Comparison of ENCODE assay signal across 11 cellular contexts in the genomic region with DNA sequence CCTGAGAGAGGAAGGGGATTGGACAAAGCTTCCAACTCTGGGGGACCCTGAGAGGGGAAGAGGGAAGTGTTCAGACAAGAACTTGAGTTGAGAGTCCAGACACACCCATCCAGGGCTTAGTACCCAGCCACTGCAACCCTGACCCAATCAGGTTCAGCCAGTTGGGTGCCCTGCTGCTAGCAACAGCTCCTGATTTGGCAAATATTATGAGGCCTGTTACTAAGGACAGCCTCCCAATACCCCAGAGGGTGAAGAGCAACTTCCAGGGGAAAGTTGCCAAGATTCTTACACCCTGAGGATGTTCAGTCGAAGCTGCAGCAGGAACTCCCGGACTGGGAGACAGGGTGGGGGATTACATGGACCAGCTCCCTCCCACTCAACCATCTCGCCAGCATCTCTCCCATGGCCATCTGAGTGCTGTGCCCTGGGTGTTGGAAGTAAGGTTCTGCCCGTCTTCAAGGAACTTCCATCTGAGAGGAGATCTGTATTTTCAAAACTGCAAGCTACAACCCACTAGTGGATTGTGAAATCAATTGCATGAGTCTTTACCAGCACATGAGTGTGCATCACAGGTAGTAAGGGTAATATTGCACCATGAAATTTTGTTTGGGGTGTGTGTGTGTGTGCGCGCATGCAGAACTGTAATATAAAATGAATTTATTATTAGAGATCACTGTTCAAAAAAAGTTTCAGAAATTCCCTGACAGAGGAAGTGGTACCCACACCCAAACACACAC. TPM values are rescaled to one million over a fixed set of nuclear protein-coding genes. Genes with fewer than 3 reads are reported as not detected.
A peak's percentile ranks its signal among the peaks of the same experiment; 100 is the strongest.
DNase-seq lines count a peak whose midpoint lies in the region; FAIRE-seq and TF ChIP-seq lines count a peak whose summit lies in the region.
"Had no signal": no experiment of that assay in that cellular context is flagged by ENCODE, and none has a peak within 500 bp of the region (broad histone marks: within the 10 kb centered on the region; RNA-seq: fewer than 3 reads in every experiment).

No MANE protein-coding gene starts in this region.

- in situ Hi-C loops in T47D (cut with HindIII; ENCODE audit: low pct_unique_long_range_greater_than_20kb, low sequenced_read_pairs), result no loop called here

- H2AFZ ChIP-seq in keratinocyte (ENCODE audit: control insufficient read depth, low read length), result peak overlapping the region; percentile 35

- H3K4me3 ChIP-seq in A673 (ENCODE audit: low read depth, low read length, poor library complexity, severe bottlenecking) (no peak overlapping the region), keratinocyte (ENCODE audit: control insufficient read depth in 2 of 3, extremely low read depth in 1 of 3, insufficient read depth in 2 of 3, low read depth in 1 of 3, low read length in 3 of 3) (peak overlapping the region in 2 of 3 experiments; percentile 14 to 16)
- H3K4me3 ChIP-seq: transverse colon had no signal

- H3K27ac ChIP-seq in A673 (ENCODE audit: low read depth, low read length, poor library complexity, severe bottlenecking), result no peak overlapping the region
- H3K27ac ChIP-seq in keratinocyte (ENCODE audit: control insufficient read depth, insufficient read depth, low read length), result peak overlapping the region; percentile 93
- H3K27ac ChIP-seq: transverse colon had no signal

- no peaks in the 10 kb centered on the region for H4K20me1 ChIP-seq in keratinocyte (ENCODE audit: control insufficient read depth, extremely low read depth, insufficient read depth, low read length)

- peaks cover 2% of the 10 kb centered on the region for H3K27me3 Mint-ChIP-seq in activated T-helper 2 cell treated with anti-CD3 and anti-CD28 coated beads, Interferon-gamma antibody, Interleukin-2, Interleukin-4, amounts not matched to agents 10 μg/mL and 5 μg/mL and 100 μg/mL, durations not matched to agents 14 hours and 24 hours and 36 hours (ENCODE audit: low read depth)

- H3K27me3 ChIP-seq in A673 (replicated peaks; ENCODE audit: insufficient read depth, low read depth, low read length, poor library complexity), result no peaks in the 10 kb centered on the region
- no peaks in the 10 kb centered on the region for H3K27me3 ChIP-seq in keratinocyte (ENCODE audit: control insufficient read depth, extremely low read depth, insufficient read depth, low read length)
- H3K27me3 ChIP-seq: transverse colon had no signal

- no peak overlapping the region for H3K27ac Mint-ChIP-seq in activated T-helper 2 cell treated with anti-CD3 and anti-CD28 coated beads, Interferon-gamma antibody, Interleukin-2, Interleukin-4, amounts not matched to agents 10 μg/mL and 5 μg/mL and 100 μg/mL, durations not matched to agents 14 hours and 24 hours and 36 hours
- H3K27ac Mint-ChIP-seq: activated naive CD8-positive, alpha-beta T cell treated with anti-CD3 and anti-CD28 coated beads, Interleukin-2, amount 10 ng/mL, durations not matched to agents 7 days and 5 days had no signal

- peak overlapping the region; percentile 66 for H3K9ac ChIP-seq in keratinocyte (ENCODE audit: control insufficient read depth, extremely low read depth, insufficient read depth, low read length)

- no peak for TF ChIP-seq CTCF in A673 (conservative IDR thresholded peaks at IDR 0.05; ENCODE audit: low read depth, low read length)
- no peak for TF ChIP-seq CTCF in keratinocyte (optimal IDR thresholded peaks at IDR 0.05 in 1 of 3, IDR thresholded peaks at IDR 0.05 in 1 of 3, conservative IDR thresholded peaks at IDR 0.05 in 1 of 3; ENCODE audit: extremely low read depth in 1 of 3, insufficient read depth in 2 of 3, low read length in 3 of 3)

- H3K4me1 ChIP-seq in A673 (ENCODE audit: insufficient read depth, low read length, poor library complexity, severe bottlenecking) (no peaks in the 10 kb centered on the region), keratinocyte (ENCODE audit: control insufficient read depth, extremely low read depth, insufficient read depth, low read length) (peaks cover 50% of the 10 kb centered on the region)
- H3K4me1 ChIP-seq: transverse colon had no signal

- H3K79me2 ChIP-seq in keratinocyte (ENCODE audit: control insufficient read depth, insufficient read depth, low read length), result no peaks in the 10 kb centered on the region

- no peaks in the 10 kb centered on the region for H3K4me1 Mint-ChIP-seq in activated T-helper 2 cell treated with anti-CD3 and anti-CD28 coated beads, Interferon-gamma antibody, Interleukin-2, Interleukin-4, amounts not matched to agents 10 μg/mL and 5 μg/mL and 100 μg/mL, durations not matched to agents 14 hours and 24 hours and 36 hours (ENCODE audit: low read depth)

- peak overlapping the region; percentile 64 for H3K4me2 ChIP-seq in keratinocyte (ENCODE audit: control insufficient read depth, extremely low read depth, insufficient read depth, low read depth, low read length)

- H3K9me3 Mint-ChIP-seq in activated T-helper 2 cell treated with anti-CD3 and anti-CD28 coated beads, Interferon-gamma antibody, Interleukin-2, Interleukin-4, amounts not matched to agents 10 μg/mL and 5 μg/mL and 100 μg/mL, durations not matched to agents 14 hours and 24 hours and 36 hours, result no peaks in the 10 kb centered on the region

- no peaks in the 10 kb centered on the region for H3K9me3 ChIP-seq in A673 (ENCODE audit: low read depth, low read length, poor library complexity, severe bottlenecking)
- no peaks in the 10 kb centered on the region for H3K9me3 ChIP-seq in keratinocyte (ENCODE audit: control insufficient read depth, low read depth, low read length)
- H3K9me3 ChIP-seq: transverse colon had no signal

- peak; percentile 99 for FAIRE-seq in keratinocyte (lab: Jason Lieb, UNC)

- intact Hi-C loops in A673 (cut with micrococcal nuclease; ENCODE audit: unreplicated experiment), result no loop called here
- intact Hi-C loops in activated T-helper 2 cell treated with anti-CD3 and anti-CD28 coated beads, Interferon-gamma antibody, Interleukin-2, Interleukin-4, amounts not matched to agents 10 μg/mL and 5 μg/mL and 100 μg/mL, durations not matched to agents 14 hours and 24 hours and 36 hours (cut with micrococcal nuclease), result no loop called here

- H3K36me3 ChIP-seq in A673 (ENCODE audit: insufficient read depth, low read length, poor library complexity, severe bottlenecking), result no peaks in the 10 kb centered on the region
- H3K36me3 ChIP-seq in keratinocyte (ENCODE audit: control insufficient read depth in 2 of 2, extremely low read depth in 1 of 2, insufficient read depth in 2 of 2, low read length in 2 of 2), result no peaks in the 10 kb centered on the region
- H3K36me3 ChIP-seq: transverse colon had no signal

- no peak overlapping the region for H3K4me3 Mint-ChIP-seq in activated T-helper 2 cell treated with anti-CD3 and anti-CD28 coated beads, Interferon-gamma antibody, Interleukin-2, Interleukin-4, amounts not matched to agents 10 μg/mL and 5 μg/mL and 100 μg/mL, durations not matched to agents 14 hours and 24 hours and 36 hours (ENCODE audit: low read depth)
- H3K4me3 Mint-ChIP-seq: activated naive CD8-positive, alpha-beta T cell treated with anti-CD3 and anti-CD28 coated beads, Interleukin-2, amount 10 ng/mL, durations not matched to agents 7 days and 5 days had no signal

- no peaks in the 10 kb centered on the region for H3K36me3 Mint-ChIP-seq in activated T-helper 2 cell treated with anti-CD3 and anti-CD28 coated beads, Interferon-gamma antibody, Interleukin-2, Interleukin-4, amounts not matched to agents 10 μg/mL and 5 μg/mL and 100 μg/mL, durations not matched to agents 14 hours and 24 hours and 36 hours (ENCODE audit: low read depth)
- H3K36me3 Mint-ChIP-seq: activated naive CD8-positive, alpha-beta T cell treated with anti-CD3 and anti-CD28 coated beads, Interleukin-2, amount 10 ng/mL, durations not matched to agents 7 days and 5 days had no signal

- peak; percentile 50 for DNase-seq in A673 (ENCODE audit: low spot score)
- DNase-seq in HT1080 (ENCODE audit: low read depth), result peak; percentile 44
- DNase-seq in T47D (ENCODE audit: low read depth in 1 of 2, low spot score in 1 of 2), result peak; percentile 90 to 95
- no peak for DNase-seq in keratinocyte (ENCODE audit: low read depth, low spot score)
- no peak for DNase-seq in NCI-H524 treated with DMSO at 0.1 percent for 48 hours (lab: John Stamatoyannopoulos, UW)
- DNase-seq in stimulated activated CD8-positive, alpha-beta memory T cell treated with anti-CD3 and anti-CD28 coated beads, Interleukin-4, amount 100 ng/mL, for 48 hours, result no peak
- no peak for DNase-seq in activated T-helper 2 cell treated with anti-CD3 and anti-CD28 coated beads, Interferon-gamma antibody, Interleukin-2, Interleukin-4, amounts not matched to agents 10 μg/mL and 5 μg/mL and 100 μg/mL, durations not matched to agents 14 hours and 24 hours and 36 hours (ENCODE audit: low spot score)
- DNase-seq in retina, result no peak
- DNase-seq: activated naive CD8-positive, alpha-beta T cell treated with anti-CD3 and anti-CD28 coated beads, Interleukin-2, amount 10 ng/mL, durations not matched to agents 7 days and 5 days; transverse colon had no signal

- POLR2A ChIA-PET in A673 (lab: Charles Lee; ENCODE audit: low non-redundant PET), result no interaction called here

- dilution Hi-C loops in keratinocyte (cut with MboI; ENCODE audit: extremely low pct_ligation_motif_present, low sequenced_read_pairs), result no loop called here

- no peaks in the 10 kb centered on the region for H3K9me1 ChIP-seq in keratinocyte (ENCODE audit: control insufficient read depth, extremely low read depth, insufficient read depth, low read length)

- no TSS peak for BruUV-seq in A673 (replicated peaks; lab: Mats Ljungman, UMichigan)

- CTCF ChIA-PET in A673 (lab: Charles Lee), result no interaction called here

RNA-seq across cellular contexts. Expression of gene KRT78, which starts 11.5 kb away (rescaled TPM):
- not detected in 2 replicates for total RNA-seq in A673 (2021)
- 0.13 TPM in 1 of 2 replicates, not detected in the other for total RNA-seq in HT1080 (2014; rRNA removed; shearing (Covaris generic))
- polyA plus RNA-seq in HT1080 (2015; cell fraction: cytosol; rRNA removed), result 0.03 and 0.21 TPM in 2 replicates
- polyA plus RNA-seq in HT1080 (2015; cell fraction: nucleus; rRNA removed), result 0.16 TPM in 1 of 2 replicates, not detected in the other
- 0.49 to 1.7 TPM (median 0.96 TPM) in 3 replicates for polyA plus RNA-seq in keratinocyte
- polyA plus RNA-seq in keratinocyte (2011; ENCODE audit: low read depth), result 39.4 TPM
- 0.87 and 0.90 TPM in 2 replicates for polyA plus RNA-seq in keratinocyte (2011; cell fraction: cytosol; rRNA removed)
- polyA plus RNA-seq in keratinocyte (2011; cell fraction: nucleus; rRNA removed), result 1.4 and 2.9 TPM in 2 replicates
- polyA plus RNA-seq in keratinocyte (2012; ENCODE audit: low replicate concordance), result 0.80 and 78.3 TPM in 2 replicates
- polyA minus RNA-seq in keratinocyte, result 0.66 to 4.6 TPM (median 0.77 TPM) in 3 replicates
- not detected for polyA minus RNA-seq in keratinocyte (2011; cell fraction: cytosol; rRNA and poly(A)+ RNA removed)
- 1.5 and 3.5 TPM in 2 replicates for polyA minus RNA-seq in keratinocyte (2011; cell fraction: nucleus; rRNA and poly(A)+ RNA removed)
- total RNA-seq in activated T-helper 2 cell treated with anti-CD3 and anti-CD28 coated beads, Interferon-gamma antibody, Interleukin-2, Interleukin-4, amounts not matched to agents 10 μg/mL and 5 μg/mL and 100 μg/mL, durations not matched to agents 14 hours and 24 hours and 36 hours, result not detected in 2 replicates
- total RNA-seq: activated naive CD8-positive, alpha-beta T cell treated with anti-CD3 and anti-CD28 coated beads, Interleukin-2, amount 10 ng/mL, durations not matched to agents 7 days and 5 days; transverse colon had no signal
- polyA plus RNA-seq: BJ had no signal

RNA-seq across cellular contexts. Expression of gene KRT79, which starts 26.2 kb away (rescaled TPM):
- total RNA-seq in A673 (2021), result not detected in 2 replicates
- 0.45 and 1.0 TPM in 2 replicates for total RNA-seq in HT1080 (2014; rRNA removed; shearing (Covaris generic))
- polyA plus RNA-seq in HT1080 (2015; cell fraction: cytosol; rRNA removed), result 1.3 and 1.8 TPM in 2 replicates
- polyA plus RNA-seq in HT1080 (2015; cell fraction: nucleus; rRNA removed), result 38.6 and 41.6 TPM in 2 replicates
- polyA plus RNA-seq in keratinocyte, result 0.09 to 0.22 TPM (median 0.12 TPM) in 3 replicates
- 4.6 TPM for polyA plus RNA-seq in keratinocyte (2011; ENCODE audit: low read depth)
- 0.07 and 0.12 TPM in 2 replicates for polyA plus RNA-seq in keratinocyte (2011; cell fraction: cytosol; rRNA removed)
- 1.0 TPM in 2 replicates for polyA plus RNA-seq in keratinocyte (2011; cell fraction: nucleus; rRNA removed)
- polyA plus RNA-seq in keratinocyte (2012; ENCODE audit: low replicate concordance), result 0.10 and 4.8 TPM in 2 replicates
- 0.20 to 0.29 TPM in 2 of 3 replicates, not detected in the other for polyA minus RNA-seq in keratinocyte
- polyA minus RNA-seq in keratinocyte (2011; cell fraction: cytosol; rRNA and poly(A)+ RNA removed), result not detected
- 0.63 TPM in 1 of 2 replicates, not detected in the other for polyA minus RNA-seq in keratinocyte (2011; cell fraction: nucleus; rRNA and poly(A)+ RNA removed)
- not detected in 2 replicates for total RNA-seq in activated T-helper 2 cell treated with anti-CD3 and anti-CD28 coated beads, Interferon-gamma antibody, Interleukin-2, Interleukin-4, amounts not matched to agents 10 μg/mL and 5 μg/mL and 100 μg/mL, durations not matched to agents 14 hours and 24 hours and 36 hours
- total RNA-seq: activated naive CD8-positive, alpha-beta T cell treated with anti-CD3 and anti-CD28 coated beads, Interleukin-2, amount 10 ng/mL, durations not matched to agents 7 days and 5 days; transverse colon had no signal
- polyA plus RNA-seq: BJ had no signal

RNA-seq across cellular contexts. Expression of gene KRT8, which starts 44.6 kb away (rescaled TPM):
- total RNA-seq in A673 (2021), result 15.4 and 16.2 TPM in 2 replicates
- total RNA-seq in HT1080 (2014; rRNA removed; shearing (Covaris generic)), result 199 and 204 TPM in 2 replicates
- polyA plus RNA-seq in HT1080 (2015; cell fraction: cytosol; rRNA removed), result 437 and 465 TPM in 2 replicates
- polyA plus RNA-seq in HT1080 (2015; cell fraction: nucleus; rRNA removed), result 593 and 647 TPM in 2 replicates
- 151 to 286 TPM (median 160 TPM) in 3 replicates for polyA plus RNA-seq in keratinocyte
- 51.4 TPM for polyA plus RNA-seq in keratinocyte (2011; ENCODE audit: low read depth)
- 114 and 155 TPM in 2 replicates for polyA plus RNA-seq in keratinocyte (2011; cell fraction: cytosol; rRNA removed)
- 76.6 and 90.5 TPM in 2 replicates for polyA plus RNA-seq in keratinocyte (2011; cell fraction: nucleus; rRNA removed)
- 22.4 and 298 TPM in 2 replicates for polyA plus RNA-seq in keratinocyte (2012; ENCODE audit: low replicate concordance)
- 144 to 245 TPM (median 179 TPM) in 3 replicates for polyA minus RNA-seq in keratinocyte
- 273 TPM for polyA minus RNA-seq in keratinocyte (2011; cell fraction: cytosol; rRNA and poly(A)+ RNA removed)
- 68.3 and 75.2 TPM in 2 replicates for polyA minus RNA-seq in keratinocyte (2011; cell fraction: nucleus; rRNA and poly(A)+ RNA removed)
- 0.18 and 0.25 TPM in 2 replicates for total RNA-seq in activated T-helper 2 cell treated with anti-CD3 and anti-CD28 coated beads, Interferon-gamma antibody, Interleukin-2, Interleukin-4, amounts not matched to agents 10 μg/mL and 5 μg/mL and 100 μg/mL, durations not matched to agents 14 hours and 24 hours and 36 hours

RNA-seq across cellular contexts. Expression of gene KRT4, which starts 46.4 kb away (rescaled TPM):
- not detected in 2 replicates for total RNA-seq in A673 (2021)
- total RNA-seq in HT1080 (2014; rRNA removed; shearing (Covaris generic)), result not detected in 2 replicates
- not detected in 2 replicates for polyA plus RNA-seq in HT1080 (2015; cell fraction: cytosol; rRNA removed)
- 0.23 and 0.25 TPM in 2 replicates for polyA plus RNA-seq in HT1080 (2015; cell fraction: nucleus; rRNA removed)
- polyA plus RNA-seq in keratinocyte, result 1.9 to 3.4 TPM (median 2.0 TPM) in 3 replicates
- 4.7 TPM for polyA plus RNA-seq in keratinocyte (2011; ENCODE audit: low read depth)
- polyA plus RNA-seq in keratinocyte (2011; cell fraction: cytosol; rRNA removed), result 1.9 and 2.8 TPM in 2 replicates
- 3.7 and 6.5 TPM in 2 replicates for polyA plus RNA-seq in keratinocyte (2011; cell fraction: nucleus; rRNA removed)
- polyA plus RNA-seq in keratinocyte (2012; ENCODE audit: low replicate concordance), result 1.6 and 2.6 TPM in 2 replicates
- polyA minus RNA-seq in keratinocyte, result 0.43 to 3.5 TPM (median 3.0 TPM) in 3 replicates
- 0.77 TPM for polyA minus RNA-seq in keratinocyte (2011; cell fraction: cytosol; rRNA and poly(A)+ RNA removed)
- 3.3 and 4.4 TPM in 2 replicates for polyA minus RNA-seq in keratinocyte (2011; cell fraction: nucleus; rRNA and poly(A)+ RNA removed)
- total RNA-seq in activated T-helper 2 cell treated with anti-CD3 and anti-CD28 coated beads, Interferon-gamma antibody, Interleukin-2, Interleukin-4, amounts not matched to agents 10 μg/mL and 5 μg/mL and 100 μg/mL, durations not matched to agents 14 hours and 24 hours and 36 hours, result not detected in 2 replicates
- total RNA-seq: activated naive CD8-positive, alpha-beta T cell treated with anti-CD3 and anti-CD28 coated beads, Interleukin-2, amount 10 ng/mL, durations not matched to agents 7 days and 5 days; transverse colon had no signal

Comparison
In these comparisons a context has a peak if more than half of its experiments do, and no peak if none do; other contexts are left out.
1. DNase-seq: peak in A673 (single experiment), HT1080 (single experiment) and T47D (2 of 2); none in keratinocyte (single experiment), NCI-H524 treated with DMSO at 0.1 percent for 48 hours (single experiment), stimulated activated CD8-positive, alpha-beta memory T cell treated with anti-CD3 and anti-CD28 coated beads, Interleukin-4, amount 100 ng/mL, for 48 hours (single experiment), activated T-helper 2 cell treated with anti-CD3 and anti-CD28 coated beads, Interferon-gamma antibody, Interleukin-2, Interleukin-4, amounts not matched to agents 10 μg/mL and 5 μg/mL and 100 μg/mL, durations not matched to agents 14 hours and 24 hours and 36 hours (single experiment) and retina (single experiment).
2. RNA of gene KRT8, which starts 44.6 kb away (total RNA-seq): 199 to 204 TPM in HT1080 and 15.4 to 16.2 TPM in A673; 0.18 to 0.25 TPM in activated T-helper 2 cell treated with anti-CD3 and anti-CD28 coated beads, Interferon-gamma antibody, Interleukin-2, Interleukin-4, amounts not matched to agents 10 μg/mL and 5 μg/mL and 100 μg/mL, durations not matched to agents 14 hours and 24 hours and 36 hours; every median in the first group is over 10 times any median in the second.